In the genomic region with DNA sequence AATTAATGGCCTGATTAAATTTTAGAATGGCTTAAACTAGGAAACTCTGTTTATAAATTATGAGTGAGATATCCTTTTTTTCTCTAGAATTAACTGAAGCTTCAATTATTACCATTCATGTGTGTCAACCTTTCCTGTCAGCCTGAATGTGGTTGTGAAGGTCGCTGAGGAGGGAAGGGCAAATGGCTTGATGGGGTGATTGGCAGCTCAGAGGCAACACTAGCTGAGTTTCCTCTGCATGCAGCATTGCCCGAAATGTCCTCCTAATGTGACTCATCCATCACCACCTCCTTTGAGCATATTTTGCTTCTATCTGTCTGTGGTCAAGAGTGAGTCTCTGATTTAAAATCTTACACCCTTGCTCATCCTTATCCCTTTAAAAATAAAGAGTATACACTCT, we compare ENCODE assay signal across 8 cellular contexts.
"Had no signal": no experiment of that assay in that cellular context is flagged by ENCODE, and none has a peak within 500 bp of the region (broad histone marks: within the 10 kb centered on the region; RNA-seq: fewer than 3 reads in every experiment).

No MANE protein-coding gene starts in this region.

- H3K4me1 ChIP-seq: HAP-1 had no signal

- H3K9ac ChIP-seq: GM23248 had no signal

- DNase-seq: GM23248, GOT3, H7, HFFc6, IMR-90 had no signal

- FAIRE-seq: K562 had no signal

- H3K9me3 ChIP-seq: HAP-1 had no signal

- H3K4me3 ChIP-seq: GM23248, HAP-1, K562 had no signal

- H3K27ac ChIP-seq: GM23248, HL-60 had no signal

- H2AFZ ChIP-seq: GM23248 had no signal

- H3K36me3 ChIP-seq: HAP-1 had no signal
